In genomic region chr3:169171739-169172138, GRCh38 we compare ENCODE assay signal across 19 cellular contexts.
DNase-seq lines count a peak whose midpoint lies in the region; ATAC-seq and TF ChIP-seq lines count a peak whose summit lies in the region.
"Had no signal": no experiment of that assay in that cellular context is flagged by ENCODE, and none has a peak within 500 bp of the region (broad histone marks: within the 10 kb centered on the region; RNA-seq: fewer than 3 reads in every experiment).

No MANE protein-coding gene starts in this region.

- no peak overlapping the region for H3K27ac ChIP-seq in hepatocyte
- no peak overlapping the region for H3K27ac ChIP-seq in smooth muscle cell (ENCODE audit: low read depth)
- H3K27ac ChIP-seq: BLaER1, RWPE1 had no signal

- TF ChIP-seq CTCF in choroid plexus epithelial cell (conservative IDR thresholded peaks at IDR 0.05; ENCODE audit: low read depth, low read length) = no peak
- no peak for TF ChIP-seq CTCF in fibroblast of the aortic adventitia (IDR thresholded peaks at IDR 0.05; ENCODE audit: insufficient read depth, low read length)
- no peak for TF ChIP-seq CTCF in hepatocyte (IDR thresholded peaks at IDR 0.05; ENCODE audit: poor library complexity)
- no peak for TF ChIP-seq CTCF in smooth muscle cell (IDR thresholded peaks at IDR 0.05; ENCODE audit: borderline replicate concordance, insufficient read depth, poor library complexity, severe bottlenecking)

- H3K9me2 ChIP-seq in hepatocyte (replicated peaks; ENCODE audit: insufficient read depth) = no peaks in the 10 kb centered on the region

- H3K4me1 ChIP-seq in hepatocyte (ENCODE audit: insufficient read depth) (no peaks in the 10 kb centered on the region), smooth muscle cell (ENCODE audit: low read depth) (peaks cover 20% of the 10 kb centered on the region)
- H3K4me1 ChIP-seq: BLaER1 had no signal

- DNase-seq in GM03348 (ENCODE audit: low spot score) (peak; percentile 44), HT1080 (ENCODE audit: low read depth) (peak; percentile 37), choroid plexus epithelial cell (ENCODE audit: low read depth) (peak; percentile 16), fibroblast of the aortic adventitia (ENCODE audit: low read depth) (peak; percentile 85), hepatocyte (ENCODE audit: low spot score) (no peak), smooth muscle cell (lab: John Stamatoyannopoulos, UW; ENCODE audit: unreplicated experiment) (no peak)
- DNase-seq in stimulated activated naive CD4-positive, alpha-beta T cell treated with Interleukin-2 at 50 U/mL for 16 hours (lab: John Stamatoyannopoulos, UW) = no peak
- DNase-seq: ACHN; CD8-positive, alpha-beta memory T cell; GF-D8; NCI-H1048; NCI-H146; NCI-H2107; NCI-H345; NCI-H526 treated with DMSO at 0.1 percent for 48 hours had no signal

- H3K4me3 ChIP-seq in choroid plexus epithelial cell (ENCODE audit: low read depth, low read length) = no peak overlapping the region
- H3K4me3 ChIP-seq in fibroblast of the aortic adventitia (ENCODE audit: low read depth, low read length) = no peak overlapping the region
- H3K4me3 ChIP-seq in hepatocyte = no peak overlapping the region
- no peak overlapping the region for H3K4me3 ChIP-seq in smooth muscle cell
- H3K4me3 ChIP-seq: BLaER1, K562 had no signal

- H4K20me1 ChIP-seq in hepatocyte (ENCODE audit: insufficient read depth, poor library complexity, severe bottlenecking) (no peaks in the 10 kb centered on the region), smooth muscle cell (ENCODE audit: low read depth) (no peaks in the 10 kb centered on the region)
- H4K20me1 ChIP-seq: BLaER1 had no signal

- H3F3A ChIP-seq in smooth muscle cell (ENCODE audit: low read depth) = no peaks in the 10 kb centered on the region

- peaks cover 36% of the 10 kb centered on the region for H3K79me2 ChIP-seq in hepatocyte
- H3K79me2 ChIP-seq in smooth muscle cell (ENCODE audit: low read depth) = no peaks in the 10 kb centered on the region

- H3K9ac ChIP-seq in smooth muscle cell (ENCODE audit: low read depth) = no peak overlapping the region
- H3K9ac ChIP-seq: BLaER1 had no signal

- H3K27me3 ChIP-seq in hepatocyte = no peaks in the 10 kb centered on the region
- H3K27me3 ChIP-seq in smooth muscle cell (ENCODE audit: low read depth) = no peaks in the 10 kb centered on the region
- H3K27me3 ChIP-seq: BLaER1 had no signal

- H3K36me3 ChIP-seq in hepatocyte (replicated peaks; ENCODE audit: insufficient read depth, low read depth) = no peaks in the 10 kb centered on the region
- H3K36me3 ChIP-seq in smooth muscle cell (ENCODE audit: low read depth) = no peaks in the 10 kb centered on the region
- H3K36me3 ChIP-seq: BLaER1 had no signal

- H2AFZ ChIP-seq in hepatocyte (no peak overlapping the region), smooth muscle cell (ENCODE audit: low read depth) (no peak overlapping the region)

- no peak overlapping the region for H3K4me2 ChIP-seq in hepatocyte
- no peak overlapping the region for H3K4me2 ChIP-seq in smooth muscle cell
- H3K4me2 ChIP-seq: BLaER1 had no signal

- no peak for ATAC-seq in HG02759 (IDR thresholded peaks at IDR 0.05; ENCODE audit: unreplicated experiment)
- ATAC-seq: K562 had no signal

- H3K9me3 ChIP-seq in hepatocyte (ENCODE audit: low read depth) = no peaks in the 10 kb centered on the region
- H3K9me3 ChIP-seq in smooth muscle cell (replicated peaks; ENCODE audit: low read depth) = no peaks in the 10 kb centered on the region
- H3K9me3 ChIP-seq: BLaER1 had no signal

Comparison
In these comparisons a context has a peak if more than half of its experiments do, and no peak if none do; other contexts are left out.
1. DNase-seq: peak in GM03348 (single experiment), HT1080 (single experiment), choroid plexus epithelial cell (single experiment) and fibroblast of the aortic adventitia (single experiment); none in stimulated activated naive CD4-positive, alpha-beta T cell treated with Interleukin-2 at 50 U/mL for 16 hours (single experiment), hepatocyte (single experiment) and smooth muscle cell (single experiment).